ENCODE assay signal across 13 cellular contexts in genomic region chr10:89235073-89235798, GRCh38. TPM values are rescaled to one million over a fixed set of nuclear protein-coding genes. Genes with fewer than 3 reads are reported as not detected.
A peak's percentile ranks its signal among the peaks of the same experiment; 100 is the strongest.
DNase-seq lines count a peak whose midpoint lies in the region; ATAC-seq and TF ChIP-seq lines count a peak whose summit lies in the region.
"Had no signal": no experiment of that assay in that cellular context is flagged by ENCODE, and none has a peak within 500 bp of the region (broad histone marks: within the 10 kb centered on the region; RNA-seq: fewer than 3 reads in every experiment).

No MANE protein-coding gene starts in this region.

- intact Hi-C loops in Right ventricle myocardium inferior (cut with DNase I) = no loop called here
- intact Hi-C loops in cardiac septum (cut with DNase I) = no loop called here
- intact Hi-C loops in head of caudate nucleus (cut with DNase I) = no loop called here
- intact Hi-C loops in vagina (cut with DNase I) = no loop called here

- H3K79me1 ChIP-seq in neuronal stem cell (ENCODE audit: low read depth, low read length) = no peaks in the 10 kb centered on the region

- no peak for TF ChIP-seq CTCF in vagina (IDR thresholded peaks at IDR 0.05)

- no peak overlapping the region for H4K91ac ChIP-seq in neuronal stem cell (ENCODE audit: low read depth, low read length, poor library complexity)

- no peak overlapping the region for H2AK5ac ChIP-seq in neuronal stem cell (ENCODE audit: low read depth, low read length)

- H3K4me2 ChIP-seq in neuronal stem cell (ENCODE audit: insufficient read depth, low read length, poor library complexity, severe bottlenecking) = no peak overlapping the region

- H2BK120ac ChIP-seq in neuronal stem cell (ENCODE audit: low read depth, low read length) = no peak overlapping the region

- H3K4me3 ChIP-seq in neuronal stem cell (ENCODE audit: low read length in 2 of 2) = no peak overlapping the region
- no peak overlapping the region for H3K4me3 ChIP-seq in vagina
- no peak overlapping the region for H3K4me3 ChIP-seq in effector memory CD4-positive, alpha-beta T cell (ENCODE audit: insufficient read depth, low read depth, low read length, poor library complexity, severe bottlenecking)

- H3K23ac ChIP-seq in neuronal stem cell (ENCODE audit: low read depth, low read length, poor library complexity) = no peak overlapping the region

- no peak for TF ChIP-seq POLR2A in vagina (IDR thresholded peaks at IDR 0.05)

- H3K14ac ChIP-seq in neuronal stem cell (ENCODE audit: low read length) = no peak overlapping the region

- H4K8ac ChIP-seq in neuronal stem cell (ENCODE audit: low read depth, low read length) = no peak overlapping the region

- ATAC-seq in Right ventricle myocardium inferior (peak; percentile 61), GM21360 (IDR thresholded peaks at IDR 0.05; ENCODE audit: unreplicated experiment) (no peak)

- H3K4me1 ChIP-seq in neuronal stem cell (ENCODE audit: control insufficient read depth in 2 of 2, insufficient read depth in 1 of 2, low read depth in 1 of 2, low read length in 2 of 2) (peaks cover 0 to 10% of the 10 kb centered on the region in 2 donors), vagina (peaks cover 17% of the 10 kb centered on the region)
- H3K4me1 ChIP-seq in effector memory CD4-positive, alpha-beta T cell (ENCODE audit: control insufficient read depth, insufficient read depth, low read length, poor library complexity, severe bottlenecking) = no peaks in the 10 kb centered on the region

- H3K36me3 ChIP-seq in neuronal stem cell (replicated peaks in 1 of 2; ENCODE audit: control insufficient read depth in 2 of 2, insufficient read depth in 2 of 2, low read length in 2 of 2) (peaks cover 0 to 1% of the 10 kb centered on the region in 2 donors), vagina (no peaks in the 10 kb centered on the region)
- peaks cover 4% of the 10 kb centered on the region for H3K36me3 ChIP-seq in effector memory CD4-positive, alpha-beta T cell (ENCODE audit: control insufficient read depth, insufficient read depth, low read length)
- H3K36me3 ChIP-seq: neutrophil had no signal

- H3K9ac ChIP-seq in neuronal stem cell (ENCODE audit: low read depth, low read length, poor library complexity) = no peak overlapping the region

- no peak overlapping the region for H2BK12ac ChIP-seq in neuronal stem cell (ENCODE audit: low read length)

- H3K18ac ChIP-seq in neuronal stem cell (ENCODE audit: low read length) = peak overlapping the region; percentile 4

- peaks cover 0 to 18% (median 0%) of the 10 kb centered on the region in 3 experiments for H3K27me3 ChIP-seq in neuronal stem cell (ENCODE audit: control insufficient read depth in 3 of 3, insufficient read depth in 3 of 3, low read depth in 1 of 3, low read length in 3 of 3)
- no peaks in the 10 kb centered on the region for H3K27me3 ChIP-seq in vagina
- no peaks in the 10 kb centered on the region for H3K27me3 ChIP-seq in effector memory CD4-positive, alpha-beta T cell (replicated peaks; ENCODE audit: control insufficient read depth, insufficient read depth, low read length, poor library complexity, severe bottlenecking)
- H3K27me3 ChIP-seq: neutrophil had no signal

- H3K27ac ChIP-seq in neuronal stem cell (replicated peaks; ENCODE audit: low read length) = no peak overlapping the region
- peak overlapping the region; percentile 28 for H3K27ac ChIP-seq in vagina
- no peak overlapping the region for H3K27ac ChIP-seq in effector memory CD4-positive, alpha-beta T cell (ENCODE audit: insufficient read depth, low read length, poor library complexity, severe bottlenecking)
- H3K27ac ChIP-seq: neutrophil had no signal

- peaks cover 0 to 5% of the 10 kb centered on the region in 2 donors for H3K9me3 ChIP-seq in neuronal stem cell (replicated peaks in 1 of 2; ENCODE audit: control insufficient read depth in 2 of 2, insufficient read depth in 1 of 2, low read depth in 1 of 2, low read length in 2 of 2)
- H3K9me3 ChIP-seq in vagina = no peaks in the 10 kb centered on the region
- no peaks in the 10 kb centered on the region for H3K9me3 ChIP-seq in effector memory CD4-positive, alpha-beta T cell (ENCODE audit: control insufficient read depth, low read length)
- H3K9me3 ChIP-seq: neutrophil had no signal

- no peak overlapping the region for H2BK5ac ChIP-seq in neuronal stem cell (ENCODE audit: low read length)

- H2BK15ac ChIP-seq in neuronal stem cell (ENCODE audit: low read length) = no peak overlapping the region

- H2AFZ ChIP-seq in neuronal stem cell (ENCODE audit: low read length) = no peak overlapping the region

- no peak overlapping the region for H3K4ac ChIP-seq in neuronal stem cell (ENCODE audit: low read length)

- no CpG with 5 or more reads among the region's 12 CpGs for WGBS in neuronal stem cell (ENCODE audit: extremely low coverage in 2 of 2, insufficient read length in 2 of 2, insufficient replicate concordance in 1 of 2), 2 donors

- DNase-seq in Right ventricle myocardium inferior (ENCODE audit: missing footprints) = peak; percentile 81
- DNase-seq in cardiac septum (ENCODE audit: low spot score) = no peak
- peak; percentile 14 to 85 (median 62) for DNase-seq in head of caudate nucleus
- DNase-seq in neuronal stem cell (ENCODE audit: low spot score) = no peak
- DNase-seq in vagina (ENCODE audit: extremely low spot score in 2 of 2) = no peak
- DNase-seq in COR-L47 (lab: John Stamatoyannopoulos, UW) = no peak
- DNase-seq in effector memory CD4-positive, alpha-beta T cell = no peak
- DNase-seq: activated CD4-positive, alpha-beta T cell treated with anti-CD3 and anti-CD28 coated beads for 4 hours; activated naive CD4-positive, alpha-beta T cell; HCEC 1CT; NCI-H510A had no signal

RNA-seq across cellular contexts. Expression of gene LIPA, which starts 16.3 kb away (rescaled TPM):
- total RNA-seq in Right ventricle myocardium inferior (19.3 TPM), cardiac septum (16.0 TPM), vagina (27.7 TPM)
- polyA plus RNA-seq in neuronal stem cell (2013, experiment 1 of 2) = 37.0 TPM
- polyA plus RNA-seq in neuronal stem cell (2013, experiment 2 of 2) = 36.3 TPM

RNA-seq across cellular contexts. Expression of gene CH25H, which starts 28.1 kb away (rescaled TPM):
- 0.14 TPM for total RNA-seq in Right ventricle myocardium inferior
- 1.00 TPM for total RNA-seq in cardiac septum
- not detected for polyA plus RNA-seq in neuronal stem cell (2013, experiment 1 of 2)
- polyA plus RNA-seq in neuronal stem cell (2013, experiment 2 of 2) = not detected
- 0.74 TPM for total RNA-seq in vagina

Comparison
In these comparisons a context has a peak if more than half of its experiments do, and no peak if none do; other contexts are left out.
1. DNase-seq: peak in Right ventricle myocardium inferior (single experiment) and head of caudate nucleus (42 of 42); none in cardiac septum (single experiment), neuronal stem cell (single experiment), vagina (0 of 2), COR-L47 (single experiment) and effector memory CD4-positive, alpha-beta T cell (0 of 3).